In genomic region chr7:152675761-152676636, GRCh38 we compare ENCODE assay signal across 8 cellular contexts.
DNase-seq lines count a peak whose midpoint lies in the region; ATAC-seq and TF ChIP-seq lines count a peak whose summit lies in the region.

XRCC2 (minus strand) TSS chr7:152676141; CDS start chr7:152676079, 62 bp downstream.

- H3F3A ChIP-seq in OCI-LY1 (ENCODE audit: insufficient read depth, low read length): no peaks in the 10 kb centered on the region

- no peaks in the 10 kb centered on the region for H3K9me3 ChIP-seq in OCI-LY1 (ENCODE audit: low read length)

- peaks cover 44% of the 10 kb centered on the region for H3K79me2 ChIP-seq in OCI-LY1 (ENCODE audit: insufficient read depth, low read length)

- no peaks in the 10 kb centered on the region for H4K20me1 ChIP-seq in OCI-LY1 (ENCODE audit: insufficient read depth, low read length)

- ATAC-seq in GM21526 (IDR thresholded peaks at IDR 0.05; ENCODE audit: low FRiP score, unreplicated experiment): peak; percentile 89

- H3K4me1 ChIP-seq in OCI-LY1 (ENCODE audit: insufficient read depth, low read length, severe bottlenecking): peaks cover 18% of the 10 kb centered on the region

- no peak for TF ChIP-seq CTCF in OCI-LY1 (IDR thresholded peaks at IDR 0.05; ENCODE audit: low read length)

- H3K4me3 ChIP-seq in OCI-LY1 (ENCODE audit: low read depth, low read length, poor library complexity, severe bottlenecking): peak within 1 kb of the TSS; percentile 74

- H2AFZ ChIP-seq in OCI-LY1 (ENCODE audit: low read length): peak within 1 kb of the TSS; percentile 58; the same call in 1 of the 2 replicates

- peak within 1 kb of the TSS; percentile 97 for H3K4me2 ChIP-seq in OCI-LY1 (ENCODE audit: low read length)

- peak; percentile 98 for DNase-seq in DMS 273 (lab: John Stamatoyannopoulos, UW; ENCODE audit: unreplicated experiment)
- peak; percentile 97 for DNase-seq in HuH-7 (ENCODE audit: low spot score)
- peak; percentile 96 for DNase-seq in activated CD8-positive, alpha-beta memory T cell treated with anti-CD3 and anti-CD28 coated beads, Interleukin-2, amount 50 U/mL, for 4 hours
- DNase-seq in epidermal melanocyte (ENCODE audit: insufficient read length, low spot score): peak; percentile 97
- DNase-seq in middle frontal gyrus (ENCODE audit: extremely low spot score, low spot score): peak; percentile 86
- peak; percentile 93 for DNase-seq in stimulated activated CD8-positive, alpha-beta memory T cell treated with anti-CD3 and anti-CD28 coated beads, Interleukin-2, amount 100 ng/mL, for 1 hour (ENCODE audit: low read depth in 2 of 2)

- peak within 1 kb of the TSS; percentile 53 for H3K27ac ChIP-seq in OCI-LY1 (ENCODE audit: low read depth, low read length, poor library complexity, severe bottlenecking)

- peaks cover 20% of the 10 kb centered on the region for H3K36me3 ChIP-seq in OCI-LY1 (ENCODE audit: insufficient read depth, low read length)

- H3K9me2 ChIP-seq in OCI-LY1 (ENCODE audit: low read depth, low read length): no peaks in the 10 kb centered on the region

- no peaks in the 10 kb centered on the region for H3K27me3 ChIP-seq in OCI-LY1 (ENCODE audit: insufficient read depth, low read length)

- peak within 1 kb of the TSS; percentile 77 for H3K9ac ChIP-seq in OCI-LY1 (ENCODE audit: low read length)

Comparison
In these comparisons a context has a peak if more than half of its experiments do, and no peak if none do; other contexts are left out.
1. Peak in every context shown above with its lines: DNase-seq, ATAC-seq, H3K4me3 ChIP-seq and H3K27ac ChIP-seq.